ENCODE assay signal across 1 cellular context in genomic region chr9:33510264-33511183, GRCh38.
A peak's percentile ranks its signal among the peaks of the same experiment; 100 is the strongest.
TF ChIP-seq lines count a peak whose summit lies in the region.

No MANE protein-coding gene starts in this region.

TF ChIP-seq in K562, 482 proteins besides CTCF, POLR2A, EP300 and RAD21 (continued from another document and continues in another):
- TF ChIP-seq, protein P1, sequence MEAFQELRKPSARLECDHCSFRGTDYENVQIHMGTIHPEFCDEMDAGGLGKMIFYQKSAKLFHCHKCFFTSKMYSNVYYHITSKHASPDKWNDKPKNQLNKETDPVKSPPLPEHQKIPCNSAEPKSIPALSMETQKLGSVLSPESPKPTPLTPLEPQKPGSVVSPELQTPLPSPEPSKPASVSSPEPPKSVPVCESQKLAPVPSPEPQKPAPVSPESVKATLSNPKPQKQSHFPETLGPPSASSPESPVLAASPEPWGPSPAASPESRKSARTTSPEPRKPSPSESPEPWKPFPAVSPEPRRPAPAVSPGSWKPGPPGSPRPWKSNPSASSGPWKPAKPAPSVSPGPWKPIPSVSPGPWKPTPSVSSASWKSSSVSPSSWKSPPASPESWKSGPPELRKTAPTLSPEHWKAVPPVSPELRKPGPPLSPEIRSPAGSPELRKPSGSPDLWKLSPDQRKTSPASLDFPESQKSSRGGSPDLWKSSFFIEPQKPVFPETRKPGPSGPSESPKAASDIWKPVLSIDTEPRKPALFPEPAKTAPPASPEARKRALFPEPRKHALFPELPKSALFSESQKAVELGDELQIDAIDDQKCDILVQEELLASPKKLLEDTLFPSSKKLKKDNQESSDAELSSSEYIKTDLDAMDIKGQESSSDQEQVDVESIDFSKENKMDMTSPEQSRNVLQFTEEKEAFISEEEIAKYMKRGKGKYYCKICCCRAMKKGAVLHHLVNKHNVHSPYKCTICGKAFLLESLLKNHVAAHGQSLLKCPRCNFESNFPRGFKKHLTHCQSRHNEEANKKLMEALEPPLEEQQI (IDR thresholded peaks at IDR 0.05), result no peak
- no peak for TF ChIP-seq ELF4 (CRISPR knock-in tag; IDR thresholded peaks at IDR 0.05)
- no peak for TF ChIP-seq KDM1A (IDR thresholded peaks at IDR 0.05)
- no peak for TF ChIP-seq NR4A1 (CRISPR knock-in tag; IDR thresholded peaks at IDR 0.05)
- TF ChIP-seq NR4A1 (tag; IDR thresholded peaks at IDR 0.05), result 0 out of 2 replicates have a peak, but pooled peaks have one; percentile 28
- no peak for TF ChIP-seq ZBTB43 (CRISPR knock-in tag; IDR thresholded peaks at IDR 0.05)
- no peak for TF ChIP-seq ZKSCAN1 (IDR thresholded peaks at IDR 0.05; ENCODE audit: low read depth, low read length)
- no peak for TF ChIP-seq HMG20B (CRISPR knock-in tag; IDR thresholded peaks at IDR 0.05)
- TF ChIP-seq SMAD3 (CRISPR knock-in tag; conservative IDR thresholded peaks at IDR 0.05), result peak; percentile 66; the same call in 1 of the 2 replicates
- no peak for TF ChIP-seq CBX2 (IDR thresholded peaks at IDR 0.05; ENCODE audit: insufficient read depth, low read length, poor library complexity, severe bottlenecking)
- TF ChIP-seq ZNF143 (CRISPR knock-in tag; IDR thresholded peaks at IDR 0.05), result no peak
- TF ChIP-seq POLR2B (IDR thresholded peaks at IDR 0.05; ENCODE audit: low read depth, partially characterized antibody), result peak; percentile 74
- no peak for TF ChIP-seq IFI16 (CRISPR knock-in tag; IDR thresholded peaks at IDR 0.05)
- no peak for TF ChIP-seq SMAD1 (IDR thresholded peaks at IDR 0.05; ENCODE audit: low read depth, low read length, partially characterized antibody)
- TF ChIP-seq MIER1 (IDR thresholded peaks at IDR 0.05; ENCODE audit: low read depth), result no peak
- no peak for TF ChIP-seq ADNP (tag; IDR thresholded peaks at IDR 0.05)
- TF ChIP-seq CBFA2T2 (conservative IDR thresholded peaks at IDR 0.05), result no peak
- TF ChIP-seq RBM15 (IDR thresholded peaks at IDR 0.05; ENCODE audit: insufficient read depth, low read length), result no peak
- no peak for TF ChIP-seq ZNF224 (CRISPR knock-in tag; IDR thresholded peaks at IDR 0.05)
- no peak for TF ChIP-seq JUN (IDR thresholded peaks at IDR 0.05; ENCODE audit: borderline replicate concordance, low read depth, low read length)
- TF ChIP-seq JUN (CRISPR knock-in tag; IDR thresholded peaks at IDR 0.05; ENCODE audit: borderline replicate concordance), result no peak
- no peak for TF ChIP-seq KDM2B (CRISPR knock-in tag; IDR thresholded peaks at IDR 0.05)
- TF ChIP-seq MEIS2 (IDR thresholded peaks at IDR 0.05; ENCODE audit: partially characterized antibody), result peak; percentile 2
- TF ChIP-seq TAF7 (tag; IDR thresholded peaks at IDR 0.05), result peak; percentile 73; the same call in 1 of the 2 replicates
- no peak for TF ChIP-seq GATA2 (CRISPR knock-in tag; IDR thresholded peaks at IDR 0.05)
- no peak for TF ChIP-seq ZNF75A (CRISPR knock-in tag; IDR thresholded peaks at IDR 0.05)
- TF ChIP-seq NFXL1 (CRISPR knock-in tag; IDR thresholded peaks at IDR 0.05), result no peak
- no peak for TF ChIP-seq ZNF740 (CRISPR knock-in tag; IDR thresholded peaks at IDR 0.05)
- no peak for TF ChIP-seq ZNF740 (tag; IDR thresholded peaks at IDR 0.05)
- no peak for TF ChIP-seq ZNF696 (CRISPR knock-in tag; conservative IDR thresholded peaks at IDR 0.05)
- peak; percentile 19 to 55; a peak in 1 of 4 replicates for TF ChIP-seq FOXK2 (conservative IDR thresholded peaks at IDR 0.05 in 1 of 2, IDR thresholded peaks at IDR 0.05 in 1 of 2; ENCODE audit: low read depth in 2 of 2)
- TF ChIP-seq MTA1 (IDR thresholded peaks at IDR 0.05; ENCODE audit: borderline replicate concordance), result peak; percentile 90; the same call in 1 of the 2 replicates
- peak; percentile 58 to 68; a peak in 1 of 4 replicates for TF ChIP-seq UBTF (IDR thresholded peaks at IDR 0.05; ENCODE audit: borderline replicate concordance in 1 of 2, low read depth in 2 of 2, low read length in 2 of 2)
- TF ChIP-seq TBL1XR1 (IDR thresholded peaks at IDR 0.05; ENCODE audit: low read length in 2 of 2), result no peak
- no peak for TF ChIP-seq KAT2B (IDR thresholded peaks at IDR 0.05; ENCODE audit: low read depth, low read length)
- TF ChIP-seq ZNF174 (CRISPR knock-in tag; IDR thresholded peaks at IDR 0.05), result no peak
- TF ChIP-seq, protein P2, sequence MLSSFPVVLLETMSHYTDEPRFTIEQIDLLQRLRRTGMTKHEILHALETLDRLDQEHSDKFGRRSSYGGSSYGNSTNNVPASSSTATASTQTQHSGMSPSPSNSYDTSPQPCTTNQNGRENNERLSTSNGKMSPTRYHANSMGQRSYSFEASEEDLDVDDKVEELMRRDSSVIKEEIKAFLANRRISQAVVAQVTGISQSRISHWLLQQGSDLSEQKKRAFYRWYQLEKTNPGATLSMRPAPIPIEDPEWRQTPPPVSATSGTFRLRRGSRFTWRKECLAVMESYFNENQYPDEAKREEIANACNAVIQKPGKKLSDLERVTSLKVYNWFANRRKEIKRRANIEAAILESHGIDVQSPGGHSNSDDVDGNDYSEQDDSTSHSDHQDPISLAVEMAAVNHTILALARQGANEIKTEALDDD (IDR thresholded peaks at IDR 0.05), result no peak
- no peak for TF ChIP-seq HNRNPH1 (optimal IDR thresholded peaks at IDR 0.05; ENCODE audit: low read depth, low read length)
- no peak for TF ChIP-seq ELK1 (CRISPR knock-in tag; IDR thresholded peaks at IDR 0.05)
- TF ChIP-seq ZBTB11 (CRISPR knock-in tag; IDR thresholded peaks at IDR 0.05), result no peak; a peak in 1 of 6 replicates
- TF ChIP-seq FUS (optimal IDR thresholded peaks at IDR 0.05; ENCODE audit: low read depth, low read length), result no peak
- no peak for TF ChIP-seq HDAC2 (IDR thresholded peaks at IDR 0.05)
- TF ChIP-seq U2AF2 (optimal IDR thresholded peaks at IDR 0.05; ENCODE audit: low read depth, low read length), result no peak
- TF ChIP-seq RB1 (IDR thresholded peaks at IDR 0.05; ENCODE audit: low read depth), result peak; percentile 43; the same call in 1 of the 2 replicates
- TF ChIP-seq HNRNPLL (IDR thresholded peaks at IDR 0.05; ENCODE audit: low read depth, low read length, poor library complexity, severe bottlenecking), result no peak
- TF ChIP-seq, protein P3, sequence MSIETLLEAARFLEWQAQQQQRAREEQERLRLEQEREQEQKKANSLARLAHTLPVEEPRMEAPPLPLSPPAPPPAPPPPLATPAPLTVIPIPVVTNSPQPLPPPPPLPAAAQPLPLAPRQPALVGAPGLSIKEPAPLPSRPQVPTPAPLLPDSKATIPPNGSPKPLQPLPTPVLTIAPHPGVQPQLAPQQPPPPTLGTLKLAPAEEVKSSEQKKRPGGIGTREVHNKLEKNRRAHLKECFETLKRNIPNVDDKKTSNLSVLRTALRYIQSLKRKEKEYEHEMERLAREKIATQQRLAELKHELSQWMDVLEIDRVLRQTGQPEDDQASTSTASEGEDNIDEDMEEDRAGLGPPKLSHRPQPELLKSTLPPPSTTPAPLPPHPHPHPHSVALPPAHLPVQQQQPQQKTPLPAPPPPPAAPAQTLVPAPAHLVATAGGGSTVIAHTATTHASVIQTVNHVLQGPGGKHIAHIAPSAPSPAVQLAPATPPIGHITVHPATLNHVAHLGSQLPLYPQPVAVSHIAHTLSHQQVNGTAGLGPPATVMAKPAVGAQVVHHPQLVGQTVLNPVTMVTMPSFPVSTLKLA (conservative IDR thresholded peaks at IDR 0.05), result peak in 1 of 2 experiments; percentile 36; a peak in 2 of 4 replicates
- TF ChIP-seq FOXA3 (CRISPR knock-in tag; conservative IDR thresholded peaks at IDR 0.05 in 1 of 2, IDR thresholded peaks at IDR 0.05 in 1 of 2), result no peak
- TF ChIP-seq, protein P4, sequence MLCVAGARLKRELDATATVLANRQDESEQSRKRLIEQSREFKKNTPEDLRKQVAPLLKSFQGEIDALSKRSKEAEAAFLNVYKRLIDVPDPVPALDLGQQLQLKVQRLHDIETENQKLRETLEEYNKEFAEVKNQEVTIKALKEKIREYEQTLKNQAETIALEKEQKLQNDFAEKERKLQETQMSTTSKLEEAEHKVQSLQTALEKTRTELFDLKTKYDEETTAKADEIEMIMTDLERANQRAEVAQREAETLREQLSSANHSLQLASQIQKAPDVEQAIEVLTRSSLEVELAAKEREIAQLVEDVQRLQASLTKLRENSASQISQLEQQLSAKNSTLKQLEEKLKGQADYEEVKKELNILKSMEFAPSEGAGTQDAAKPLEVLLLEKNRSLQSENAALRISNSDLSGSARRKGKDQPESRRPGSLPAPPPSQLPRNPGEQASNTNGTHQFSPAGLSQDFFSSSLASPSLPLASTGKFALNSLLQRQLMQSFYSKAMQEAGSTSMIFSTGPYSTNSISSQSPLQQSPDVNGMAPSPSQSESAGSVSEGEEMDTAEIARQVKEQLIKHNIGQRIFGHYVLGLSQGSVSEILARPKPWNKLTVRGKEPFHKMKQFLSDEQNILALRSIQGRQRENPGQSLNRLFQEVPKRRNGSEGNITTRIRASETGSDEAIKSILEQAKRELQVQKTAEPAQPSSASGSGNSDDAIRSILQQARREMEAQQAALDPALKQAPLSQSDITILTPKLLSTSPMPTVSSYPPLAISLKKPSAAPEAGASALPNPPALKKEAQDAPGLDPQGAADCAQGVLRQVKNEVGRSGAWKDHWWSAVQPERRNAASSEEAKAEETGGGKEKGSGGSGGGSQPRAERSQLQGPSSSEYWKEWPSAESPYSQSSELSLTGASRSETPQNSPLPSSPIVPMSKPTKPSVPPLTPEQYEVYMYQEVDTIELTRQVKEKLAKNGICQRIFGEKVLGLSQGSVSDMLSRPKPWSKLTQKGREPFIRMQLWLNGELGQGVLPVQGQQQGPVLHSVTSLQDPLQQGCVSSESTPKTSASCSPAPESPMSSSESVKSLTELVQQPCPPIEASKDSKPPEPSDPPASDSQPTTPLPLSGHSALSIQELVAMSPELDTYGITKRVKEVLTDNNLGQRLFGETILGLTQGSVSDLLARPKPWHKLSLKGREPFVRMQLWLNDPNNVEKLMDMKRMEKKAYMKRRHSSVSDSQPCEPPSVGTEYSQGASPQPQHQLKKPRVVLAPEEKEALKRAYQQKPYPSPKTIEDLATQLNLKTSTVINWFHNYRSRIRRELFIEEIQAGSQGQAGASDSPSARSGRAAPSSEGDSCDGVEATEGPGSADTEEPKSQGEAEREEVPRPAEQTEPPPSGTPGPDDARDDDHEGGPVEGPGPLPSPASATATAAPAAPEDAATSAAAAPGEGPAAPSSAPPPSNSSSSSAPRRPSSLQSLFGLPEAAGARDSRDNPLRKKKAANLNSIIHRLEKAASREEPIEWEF (CRISPR knock-in tag; IDR thresholded peaks at IDR 0.05), result no peak
